In genomic region chr1:25568834-25569598, GRCh38 we compare ENCODE assay signal across 8 cellular contexts. TPM values are rescaled to one million over a fixed set of nuclear protein-coding genes. Genes with fewer than 3 reads are reported as not detected.
DNase-seq lines count a peak whose midpoint lies in the region; ATAC-seq and TF ChIP-seq lines count a peak whose summit lies in the region.

No MANE protein-coding gene starts in this region.

- DNase-seq in CD4-positive, alpha-beta T cell = no peak
- DNase-seq in MV-4-11 (lab: John Stamatoyannopoulos, UW) = peak; percentile 77
- DNase-seq in dedifferentiated amniotic fluid mesenchymal stem cell (ENCODE audit: extremely low spot score) = peak; percentile 40
- peak; percentile 32 for DNase-seq in pons (ENCODE audit: low spot score)
- DNase-seq in NCI-H2029 treated with DMSO at 0.1 percent for 48 hours (lab: John Stamatoyannopoulos, UW) = no peak
- no peak for DNase-seq in GM19238 (ENCODE audit: insufficient read length, low spot score)
- DNase-seq in germinal center (ENCODE audit: low spot score) = no peak
- DNase-seq in activated CD4-positive, alpha-beta T cell treated with anti-CD3 and anti-CD28 coated beads, Interleukin-2, amount 50 U/mL, for 4 hours = no peak

- CTCF ChIA-PET in CD4-positive, alpha-beta T cell (lab: Charles Lee) = no interaction called here

- no peaks in the 10 kb centered on the region for H3K9me3 Mint-ChIP-seq in CD4-positive, alpha-beta T cell

- no peak for TF ChIP-seq CTCF in CD4-positive, alpha-beta T cell (IDR thresholded peaks at IDR 0.05)

- H3K27me3 Mint-ChIP-seq in CD4-positive, alpha-beta T cell = no peaks in the 10 kb centered on the region

- peaks cover 73% of the 10 kb centered on the region for H3K4me1 Mint-ChIP-seq in CD4-positive, alpha-beta T cell (ENCODE audit: low read depth)

- intact Hi-C loops in CD4-positive, alpha-beta T cell (cut with DNase I, micrococcal nuclease) = loop anchor here in 1 of 2 experiments (10.0 kb wide), 1 partner anchor 64 kb away; no protein-coding TSS in a partner anchor

- H3K36me3 Mint-ChIP-seq in CD4-positive, alpha-beta T cell (ENCODE audit: low read depth) = peaks cover 58% of the 10 kb centered on the region

- H3K27ac Mint-ChIP-seq in CD4-positive, alpha-beta T cell = peak overlapping the region; percentile 87

- no peaks in the 10 kb centered on the region for H3K27me3 ChIP-seq in CD4-positive, alpha-beta T cell (ENCODE audit: control insufficient read depth, insufficient read depth, low read length)

- no peak overlapping the region for H3K27ac ChIP-seq in CD4-positive, alpha-beta T cell (ENCODE audit: low read depth, low read length)

- ATAC-seq in CD4-positive, alpha-beta T cell (ENCODE audit: poor library complexity) = no peak

- H3K9me3 ChIP-seq in CD4-positive, alpha-beta T cell (ENCODE audit: control insufficient read depth, low read length) = no peaks in the 10 kb centered on the region

- POLR2A ChIA-PET in CD4-positive, alpha-beta T cell (lab: Charles Lee) = interaction anchor here (0.8 to 1.2 kb wide), 3 partner anchors 13 to 28 kb away, joined by 3 to 7 read pairs (median 3); no protein-coding TSS in a partner anchor

- H3K4me3 Mint-ChIP-seq in CD4-positive, alpha-beta T cell = peak overlapping the region; percentile 20

RNA-seq across cellular contexts. Expression of gene LDLRAP1, which starts 25.6 kb away (rescaled TPM):
- total RNA-seq in CD4-positive, alpha-beta T cell = 10 to 100 TPM; 70.5 to 73.5 TPM

RNA-seq across cellular contexts. Expression of gene MAN1C1, which starts 47.6 kb away (rescaled TPM):
- 10 to 100 TPM; 44.4 to 46.9 TPM for total RNA-seq in CD4-positive, alpha-beta T cell

Comparison
In these comparisons a context has a peak if more than half of its experiments do, and no peak if none do; other contexts are left out.
1. DNase-seq: peak in MV-4-11 (single experiment), dedifferentiated amniotic fluid mesenchymal stem cell (single experiment) and pons (single experiment); none in CD4-positive, alpha-beta T cell (0 of 10), NCI-H2029 treated with DMSO at 0.1 percent for 48 hours (single experiment), GM19238 (single experiment), germinal center (single experiment) and activated CD4-positive, alpha-beta T cell treated with anti-CD3 and anti-CD28 coated beads, Interleukin-2, amount 50 U/mL, for 4 hours (0 of 2).